19 cellular contexts compared by ENCODE assay signal in the genomic region with DNA sequence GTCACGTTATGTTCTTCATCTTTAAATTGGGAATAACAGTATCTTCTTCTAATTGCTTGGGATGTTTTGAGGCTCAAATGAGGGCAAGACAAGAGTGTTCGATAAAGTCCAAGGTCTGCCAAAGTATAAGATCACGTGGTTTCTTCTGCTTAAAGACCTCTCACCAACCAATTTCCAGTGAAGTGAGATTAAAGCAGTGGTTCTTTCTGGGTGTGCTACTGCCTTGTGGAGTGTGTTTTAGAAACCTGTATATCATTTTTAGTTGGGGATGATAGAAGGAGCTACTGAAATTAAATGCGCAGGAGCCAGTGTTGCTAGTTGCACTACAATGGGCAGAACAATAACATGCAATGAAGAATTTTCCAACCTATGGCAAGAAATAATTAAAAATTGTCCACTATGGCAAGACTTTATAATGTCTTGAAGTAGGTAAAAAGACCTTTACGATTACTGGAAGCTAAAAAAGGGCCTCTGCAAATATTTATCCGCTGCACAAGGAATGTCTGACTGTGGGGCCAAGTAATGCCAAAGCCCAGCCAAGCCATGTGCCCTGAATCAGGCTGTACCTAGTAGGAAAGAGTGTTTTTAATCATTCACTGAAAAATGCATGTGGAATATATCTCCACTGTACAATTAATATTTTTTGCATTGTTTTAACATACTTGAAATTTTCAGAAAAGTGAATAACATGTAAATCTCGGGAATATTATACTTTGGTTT.
"Had no signal": no experiment of that assay in that cellular context is flagged by ENCODE, and none has a peak within 500 bp of the region (broad histone marks: within the 10 kb centered on the region; RNA-seq: fewer than 3 reads in every experiment).

No MANE protein-coding gene starts in this region.

- H3K4me3 ChIP-seq: left ventricle myocardium inferior, testis had no signal

- DNase-seq: activated CD4-positive, alpha-beta T cell treated with anti-CD3 and anti-CD28 coated beads, Interleukin-2, amount 10 ng/mL, durations not matched to agents 24 days and 14 days; activated CD8-positive, alpha-beta T cell treated with anti-CD3 and anti-CD28 coated beads for 36 hours; activated naive CD4-positive, alpha-beta T cell; activated naive CD8-positive, alpha-beta T cell treated with anti-CD3 and anti-CD28 coated beads for 36 hours; activated T-cell treated with anti-CD3 and anti-CD28 coated beads, Interleukin-2, amount 50 U/mL, for 1 hour; amniotic stem cell; endodermal cell; foreskin keratinocyte; kidney glomerular epithelial cell; left ventricle myocardium inferior; naive thymus-derived CD4-positive, alpha-beta T cell; small intestine; stimulated activated CD4-positive, alpha-beta T cell treated with anti-CD3 and anti-CD28 coated beads, Interleukin-4, amount 100 ng/mL, for 24 hours; stomach; T-helper 1 cell; T1000; testis had no signal

- H3K36me3 ChIP-seq: left ventricle myocardium inferior, stomach had no signal

- H3K79me2 ChIP-seq: parathyroid adenoma had no signal

- H2AFZ ChIP-seq: parathyroid adenoma had no signal

- H3K27ac ChIP-seq: epithelial cell of prostate, foreskin keratinocyte, left ventricle myocardium inferior, parathyroid adenoma, stomach, testis had no signal

- H3K27me3 ChIP-seq: foreskin keratinocyte, stomach, testis had no signal

- H3K9ac ChIP-seq: parathyroid adenoma had no signal

- H3K9me3 ChIP-seq: testis had no signal

- H3K4me1 ChIP-seq: foreskin keratinocyte, left ventricle myocardium inferior, parathyroid adenoma, testis had no signal
